ENCODE assay signal across 22 cellular contexts in the genomic region with DNA sequence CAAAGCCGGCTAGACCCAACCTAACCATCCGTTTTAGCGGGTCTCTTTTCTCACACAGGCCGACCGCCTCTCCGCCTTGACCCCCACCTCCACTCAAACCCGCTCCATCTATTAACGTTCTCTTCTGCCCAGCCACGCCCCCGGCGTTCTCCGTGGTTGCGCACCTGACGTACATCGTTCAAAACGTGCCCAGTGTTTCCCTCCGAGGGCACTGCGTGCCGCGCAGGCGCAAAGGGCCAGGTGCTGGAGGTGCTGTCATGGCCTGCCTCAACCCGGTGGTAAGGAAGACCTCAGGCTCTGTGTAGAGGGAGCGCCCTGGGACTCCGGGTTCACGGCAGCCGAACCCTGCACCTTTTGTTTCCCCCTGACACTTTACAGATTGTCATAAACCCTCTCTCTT. TPM values are rescaled to one million over a fixed set of nuclear protein-coding genes. Genes with fewer than 3 reads are reported as not detected.
A peak's percentile ranks its signal among the peaks of the same experiment; 100 is the strongest.
DNase-seq lines count a peak whose midpoint lies in the region; ATAC-seq and TF ChIP-seq lines count a peak whose summit lies in the region.
"Had no signal": no experiment of that assay in that cellular context is flagged by ENCODE, and none has a peak within 500 bp of the region (broad histone marks: within the 10 kb centered on the region; RNA-seq: fewer than 3 reads in every experiment).

TSS of gene GTF2A1L (plus strand) at position 239 of the 400 bp plus-strand sequence. CDS start at position 258, 19 bp downstream.

- no peak within 1 kb of the TSS for H3K14ac ChIP-seq in IMR-90 (replicated peaks; ENCODE audit: low read depth, low read length)

- intact Hi-C loops in IMR-90 (cut with micrococcal nuclease): no loop called here

- H3K4me2 ChIP-seq in IMR-90 (ENCODE audit: low read depth, low read length): no peak within 1 kb of the TSS
- H3K4me2 ChIP-seq: BLaER1 treated with 17β-estradiol and CSF1 and Interleukin-3, amounts not matched to agents 10 nM and 100 nM had no signal

- no peaks in the 10 kb centered on the region for H3K79me1 ChIP-seq in IMR-90 (ENCODE audit: low read depth in 1 of 2, low read length in 2 of 2)

- no TSS peak for BruUV-seq in IMR-90 (replicated peaks; lab: Mats Ljungman, UMichigan)

- H3K4ac ChIP-seq in IMR-90 (ENCODE audit: low read depth, low read length): no peak within 1 kb of the TSS

- H3K9me3 ChIP-seq in IMR-90 (ENCODE audit: control insufficient read depth, insufficient read depth, low read length) (no peaks in the 10 kb centered on the region), gastroesophageal sphincter (no peaks in the 10 kb centered on the region)
- H3K9me3 ChIP-seq: SJSA1 had no signal

- no peak within 1 kb of the TSS for H2BK5ac ChIP-seq in IMR-90 (ENCODE audit: low read depth, low read length, poor library complexity, severe bottlenecking)

- no peaks in the 10 kb centered on the region for H3K27me3 ChIP-seq in IMR-90 (ENCODE audit: control insufficient read depth, insufficient read depth, low read length)
- H3K27me3 ChIP-seq in gastroesophageal sphincter: no peaks in the 10 kb centered on the region
- H3K27me3 ChIP-seq: BLaER1 treated with 17β-estradiol and CSF1 and Interleukin-3, amounts not matched to agents 10 nM and 100 nM; SJSA1 had no signal

- no peak within 1 kb of the TSS for H2BK120ac ChIP-seq in IMR-90 (ENCODE audit: low read depth, low read length)

- in situ Hi-C loops in IMR-90 (cut with MboI; ENCODE audit: low sequenced_read_pairs): no loop called here

- H3K4me3 Mint-ChIP-seq in stimulated activated effector memory CD8-positive, alpha-beta T cell treated with anti-CD3 and anti-CD28 coated beads, Interleukin-12 subunit alpha, Interleukin-12 subunit beta, amount 100 ng/mL, for 72 hours: no peak within 1 kb of the TSS
- no peak within 1 kb of the TSS for H3K4me3 Mint-ChIP-seq in HFFc6
- H3K4me3 Mint-ChIP-seq: IgD-negative memory B cell had no signal

- DNase-seq in NCI-H2029 (lab: John Stamatoyannopoulos, UW): peak; percentile 16
- DNase-seq in NCI-H2029 treated with DMSO at 0.1 percent for 48 hours (lab: John Stamatoyannopoulos, UW): no peak
- no peak for DNase-seq in IMR-90
- DNase-seq in stimulated activated effector memory CD8-positive, alpha-beta T cell treated with anti-CD3 and anti-CD28 coated beads, Interleukin-12 subunit alpha, Interleukin-12 subunit beta, amount 100 ng/mL, for 72 hours (ENCODE audit: low spot score in 2 of 2): no peak
- no peak for DNase-seq in C1 segment of cervical spinal cord (lab: John Stamatoyannopoulos, UW)
- no peak for DNase-seq in HFFc6
- no peak for DNase-seq in NOMO-1 (lab: John Stamatoyannopoulos, UW; ENCODE audit: unreplicated experiment in 2 of 2)
- DNase-seq: GDM1, GOT3, HCEC 1CT, Karpas-422, MV-4-11, NCI-H1105 treated with DMSO at 0.1 percent for 48 hours, NCI-H2107, NCI-H446 treated with DMSO at 0.1 percent for 48 hours, OCI-M1 had no signal

- CTCF ChIA-PET in IMR-90 (lab: Yijun Ruan, JAX): no interaction called here

- H3K9ac ChIP-seq in IMR-90 (ENCODE audit: low read depth, low read length): no peak within 1 kb of the TSS
- H3K9ac ChIP-seq: BLaER1 treated with 17β-estradiol and CSF1 and Interleukin-3, amounts not matched to agents 10 nM and 100 nM had no signal

- H4K5ac ChIP-seq in IMR-90 (ENCODE audit: low read depth, low read length): no peak within 1 kb of the TSS

- no peaks in the 10 kb centered on the region for H4K20me1 ChIP-seq in IMR-90 (ENCODE audit: insufficient read depth, low read length)
- H4K20me1 ChIP-seq: BLaER1 treated with 17β-estradiol and CSF1 and Interleukin-3, amounts not matched to agents 10 nM and 100 nM had no signal

- no peaks in the 10 kb centered on the region for H3K9me3 Mint-ChIP-seq in stimulated activated effector memory CD8-positive, alpha-beta T cell treated with anti-CD3 and anti-CD28 coated beads, Interleukin-12 subunit alpha, Interleukin-12 subunit beta, amount 100 ng/mL, for 72 hours
- peaks cover 6% of the 10 kb centered on the region for H3K9me3 Mint-ChIP-seq in HFFc6

- no peak within 1 kb of the TSS for H4K91ac ChIP-seq in IMR-90 (ENCODE audit: insufficient read depth, low read depth, low read length)

- H3K27me3 Mint-ChIP-seq in HFFc6 (ENCODE audit: insufficient read depth): no peaks in the 10 kb centered on the region

- TF ChIP-seq RAD21 in IMR-90 (IDR thresholded peaks at IDR 0.05; ENCODE audit: low read length): no peak

- no peak within 1 kb of the TSS for H2BK20ac ChIP-seq in IMR-90 (ENCODE audit: low read depth, low read length)

- H3K18ac ChIP-seq in IMR-90 (ENCODE audit: low read depth, low read length): no peak within 1 kb of the TSS

- H3K4me1 ChIP-seq in IMR-90 (ENCODE audit: control insufficient read depth, insufficient read depth, low read length) (no peaks in the 10 kb centered on the region), gastroesophageal sphincter (no peaks in the 10 kb centered on the region)
- H3K4me1 ChIP-seq: BLaER1 treated with 17β-estradiol and CSF1 and Interleukin-3, amounts not matched to agents 10 nM and 100 nM; SJSA1 had no signal

- H2AK5ac ChIP-seq in IMR-90 (ENCODE audit: low read depth, low read length): no peak within 1 kb of the TSS

- no peak within 1 kb of the TSS for H3K27ac Mint-ChIP-seq in stimulated activated effector memory CD8-positive, alpha-beta T cell treated with anti-CD3 and anti-CD28 coated beads, Interleukin-12 subunit alpha, Interleukin-12 subunit beta, amount 100 ng/mL, for 72 hours
- no peak within 1 kb of the TSS for H3K27ac Mint-ChIP-seq in HFFc6
- H3K27ac Mint-ChIP-seq: IgD-negative memory B cell had no signal

- no peak for TF ChIP-seq EP300 in gastroesophageal sphincter (IDR thresholded peaks at IDR 0.05)

- peak within 1 kb of the TSS; percentile 70 for H2AFZ ChIP-seq in IMR-90 (replicated peaks; ENCODE audit: low read length, poor library complexity)

- no peaks in the 10 kb centered on the region for H3K9me1 ChIP-seq in IMR-90 (ENCODE audit: insufficient read depth, low read length)

- dilution Hi-C loops in IMR-90 (cut with HindIII; ENCODE audit: low sequenced_read_pairs, unreplicated experiment): no loop called here

- no peak within 1 kb of the TSS for H4K8ac ChIP-seq in IMR-90 (ENCODE audit: low read depth in 2 of 2, low read length in 2 of 2)

- H3K36me3 Mint-ChIP-seq in stimulated activated effector memory CD8-positive, alpha-beta T cell treated with anti-CD3 and anti-CD28 coated beads, Interleukin-12 subunit alpha, Interleukin-12 subunit beta, amount 100 ng/mL, for 72 hours: no peaks in the 10 kb centered on the region
- H3K36me3 Mint-ChIP-seq in HFFc6 (ENCODE audit: low read depth): peaks cover 5% of the 10 kb centered on the region; the same call in 1 of the 2 replicates

- no peak within 1 kb of the TSS for H2AK9ac ChIP-seq in IMR-90 (replicated peaks; ENCODE audit: low read depth, low read length, poor library complexity)

- H2BK15ac ChIP-seq in IMR-90 (ENCODE audit: low read depth, low read length): no peak within 1 kb of the TSS

- H3K4me1 Mint-ChIP-seq in stimulated activated effector memory CD8-positive, alpha-beta T cell treated with anti-CD3 and anti-CD28 coated beads, Interleukin-12 subunit alpha, Interleukin-12 subunit beta, amount 100 ng/mL, for 72 hours: peaks cover 5% of the 10 kb centered on the region
- no peaks in the 10 kb centered on the region for H3K4me1 Mint-ChIP-seq in HFFc6 (ENCODE audit: low read depth)
- H3K4me1 Mint-ChIP-seq: IgD-negative memory B cell had no signal

- no peak within 1 kb of the TSS for H3K23ac ChIP-seq in IMR-90 (ENCODE audit: low read depth, low read length)

- no peak within 1 kb of the TSS for H3K4me3 ChIP-seq in IMR-90 (ENCODE audit: insufficient read depth, low read depth, low read length)
- no peak within 1 kb of the TSS for H3K4me3 ChIP-seq in gastroesophageal sphincter
- H3K4me3 ChIP-seq: BLaER1 treated with 17β-estradiol and CSF1 and Interleukin-3, amounts not matched to agents 10 nM and 100 nM; SJSA1 had no signal

- ATAC-seq in IMR-90 (ENCODE audit: low read depth) (no peak), gastroesophageal sphincter (no peak)
- peak; percentile 21 for ATAC-seq in stimulated activated effector memory CD8-positive, alpha-beta T cell treated with anti-CD3 and anti-CD28 coated beads, Interleukin-12 subunit alpha, Interleukin-12 subunit beta, amount 100 ng/mL, for 72 hours
- ATAC-seq: Right ventricle myocardium inferior had no signal

- H3K27ac ChIP-seq in IMR-90 (ENCODE audit: insufficient read depth, low read length) (no peak within 1 kb of the TSS), gastroesophageal sphincter (no peak within 1 kb of the TSS)
- H3K27ac ChIP-seq: 22Rv1; BLaER1 treated with 17β-estradiol and CSF1 and Interleukin-3, amounts not matched to agents 10 nM and 100 nM; SJSA1 had no signal

- H3K56ac ChIP-seq in IMR-90 (ENCODE audit: extremely low read depth, insufficient read depth, low read length): no peak within 1 kb of the TSS

- WGBS in IMR-90 (ENCODE audit: extremely low coverage in 2 of 2, insufficient read length in 1 of 2), 2 experiments: 74% methylated on average over 10 of the region's 26 CpGs; no CpG with 5 or more reads in 1 of the 2 experiments
- 80% methylated on average over 9 to 12 of the region's 26 CpGs for WGBS in gastroesophageal sphincter (ENCODE audit: low coverage in 1 of 2), 2 donors

- H3K36me3 ChIP-seq in IMR-90 (ENCODE audit: control insufficient read depth, insufficient read depth, low read length) (no peaks in the 10 kb centered on the region), gastroesophageal sphincter (no peaks in the 10 kb centered on the region)
- H3K36me3 ChIP-seq: BLaER1 treated with 17β-estradiol and CSF1 and Interleukin-3, amounts not matched to agents 10 nM and 100 nM; SJSA1 had no signal

- no peak for TF ChIP-seq POLR2A in IMR-90 (IDR thresholded peaks at IDR 0.05; ENCODE audit: low read depth, low read length)
- no peak for TF ChIP-seq POLR2A in gastroesophageal sphincter (IDR thresholded peaks at IDR 0.05)

- TF ChIP-seq CTCF in IMR-90 (conservative IDR thresholded peaks at IDR 0.05; ENCODE audit: low read depth, low read length) (no peak), gastroesophageal sphincter (IDR thresholded peaks at IDR 0.05) (no peak), HFFc6 (IDR thresholded peaks at IDR 0.05) (no peak)

- POLR2A ChIA-PET in IMR-90 (lab: Charles Lee; ENCODE audit: unreplicated experiment): no interaction called here

TF ChIP-seq in IMR-90, 13 proteins besides CTCF, POLR2A, EP300 and RAD21 (continues in another document):
- TF ChIP-seq RFX5 (IDR thresholded peaks at IDR 0.05; ENCODE audit: low read depth, low read length) (no peak), CEBPB (IDR thresholded peaks at IDR 0.05; ENCODE audit: low read depth, low read length) (no peak), CHD1 (IDR thresholded peaks at IDR 0.05; ENCODE audit: low read depth, low read length) (no peak)

RNA-seq across cellular contexts. Expression of gene GTF2A1L, which starts in this region (rescaled TPM):
- total RNA-seq in IMR-90 (2012; rRNA removed): not detected in 2 replicates
- not detected in 2 replicates for polyA plus RNA-seq in IMR-90 (2012; rRNA removed)
- not detected in 2 replicates for polyA plus RNA-seq in IMR-90 (2012; cell fraction: cytosol; rRNA removed)
- polyA plus RNA-seq in IMR-90 (2012; cell fraction: nucleus; rRNA removed; ENCODE audit: low replicate concordance): 0.30 TPM in 1 of 2 replicates, not detected in the other
- 10 to 100 TPM; 14.1 to 32.2 (median 22.1) TPM for total RNA-seq in gastroesophageal sphincter
- not detected for total RNA-seq in HFFc6 (2021; fragmentation: NEBNext Ultra II Directional; extraction: Animal tissue kit (Norgen Biotek cat#: 25700))
- total RNA-seq: Right ventricle myocardium inferior had no signal
- polyA plus RNA-seq: IgD-negative memory B cell had no signal

Comparison
In these comparisons a context has a peak if more than half of its experiments do, and no peak if none do; other contexts are left out.
1. RNA of gene GTF2A1L (total RNA-seq): 14.1 to 32.2 TPM in gastroesophageal sphincter; not detected in IMR-90 and not detected in HFFc6; every median in the first group is over 10 times any median in the second.